In the genomic region with DNA sequence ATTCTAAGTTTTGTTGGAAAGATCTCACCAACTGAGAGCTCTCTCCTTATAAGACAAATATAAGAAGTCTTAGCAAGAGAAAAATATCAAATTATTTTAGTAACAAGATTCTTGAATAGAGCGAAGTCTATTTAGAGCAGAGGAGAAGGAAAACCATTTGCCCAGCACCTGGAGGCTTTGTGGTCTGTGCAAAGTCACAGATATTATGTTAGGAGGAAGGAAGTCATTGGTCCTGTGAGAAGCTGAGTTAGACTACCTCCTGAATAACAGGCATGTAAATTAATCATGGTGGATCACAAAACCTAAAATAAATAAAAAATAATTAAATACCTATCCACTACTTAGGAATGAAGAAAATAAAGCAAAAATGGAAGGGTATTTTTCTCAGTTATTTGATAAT, we compare ENCODE assay signal across 20 cellular contexts.
"Had no signal": no experiment of that assay in that cellular context is flagged by ENCODE, and none has a peak within 500 bp of the region (broad histone marks: within the 10 kb centered on the region; RNA-seq: fewer than 3 reads in every experiment).

No MANE protein-coding gene starts in this region.

- H3K27ac ChIP-seq: HL-60, SJSA1, SK-N-MC had no signal

- H3K9me3 ChIP-seq: SJSA1 had no signal

- H3K4me3 ChIP-seq: SJSA1, SK-N-MC had no signal

- H3K4me1 ChIP-seq: SJSA1 had no signal

- DNase-seq: KBM-7, MV-4-11, NCI-H1048, NCI-H1105, NCI-H1417 treated with DMSO at 0.1 percent for 48 hours, NCI-H146, NCI-H1694 treated with DMSO at 0.1 percent for 48 hours, NCI-H1930, NCI-H2081, NCI-H2107, NCI-H2227 treated with DMSO at 0.1 percent for 48 hours, NCI-H524, NCI-H526 treated with DMSO at 0.1 percent for 48 hours, NCI-H748 treated with DMSO at 0.1 percent for 48 hours, Right ventricle myocardium superior, RPMI8226, SIG-M5 had no signal

- H3K36me3 ChIP-seq: SJSA1 had no signal

- H3K27me3 ChIP-seq: SJSA1 had no signal
